11 cellular contexts compared by ENCODE assay signal in the genomic region with DNA sequence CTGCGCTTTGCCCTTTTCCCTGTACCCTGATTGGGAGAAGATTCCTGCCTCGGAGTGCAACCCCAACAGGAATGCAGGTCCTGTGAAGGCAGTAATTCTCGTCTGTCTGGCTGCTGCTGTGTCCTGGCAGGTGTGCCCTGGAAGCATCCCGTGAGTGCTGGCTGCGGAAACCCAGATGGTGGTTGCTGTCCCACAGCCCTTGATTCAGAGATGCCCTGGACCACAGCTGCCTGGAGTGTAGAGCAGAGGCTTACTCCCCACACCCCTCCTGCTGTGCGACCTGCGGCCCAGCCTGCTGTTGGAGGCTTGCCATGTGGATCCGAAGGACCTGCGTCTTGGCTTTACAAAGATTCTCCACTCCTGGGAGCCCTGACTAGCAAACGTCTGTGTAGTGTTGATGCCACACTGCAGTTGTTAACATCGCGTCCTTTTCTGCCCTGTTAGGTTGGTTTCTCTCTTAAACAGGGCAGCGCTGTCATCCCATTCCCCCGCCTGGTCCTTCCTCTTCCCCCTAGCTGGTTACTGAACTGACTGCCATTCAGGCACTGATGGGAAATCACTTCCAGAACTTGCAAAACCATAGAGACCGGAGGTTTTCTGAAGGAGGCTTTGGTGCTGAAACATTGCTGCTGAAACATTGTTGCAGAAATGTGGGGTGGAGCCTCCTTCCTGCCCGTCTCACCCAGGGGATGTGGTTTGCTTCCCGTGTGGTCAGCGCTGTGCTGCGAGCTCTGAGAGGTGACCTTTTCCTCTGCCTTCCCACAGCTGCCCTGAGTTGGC. TPM values are rescaled to one million over a fixed set of nuclear protein-coding genes. Genes with fewer than 3 reads are reported as not detected.
DNase-seq lines count a peak whose midpoint lies in the region; ATAC-seq and TF ChIP-seq lines count a peak whose summit lies in the region.
"Had no signal": no experiment of that assay in that cellular context is flagged by ENCODE, and none has a peak within 500 bp of the region (broad histone marks: within the 10 kb centered on the region; RNA-seq: fewer than 3 reads in every experiment).

No MANE protein-coding gene starts in this region.

- TF ChIP-seq POLR2A in esophagus muscularis mucosa (IDR thresholded peaks at IDR 0.05; ENCODE audit: low read depth), result no peak

- no peak for TF ChIP-seq EP300 in esophagus muscularis mucosa (IDR thresholded peaks at IDR 0.05)

- H3K9me3 ChIP-seq in esophagus muscularis mucosa, result no peaks in the 10 kb centered on the region
- H3K9me3 ChIP-seq: A549 had no signal

- DNase-seq in activated CD4-positive, alpha-beta T cell treated with anti-CD3 and anti-CD28 coated beads for 48 hours, result peak; percentile 29
- DNase-seq in activated CD4-positive, alpha-beta T cell treated with anti-CD3 and anti-CD28 coated beads for 1 hour, result no peak
- DNase-seq in activated CD8-positive, alpha-beta memory T cell treated with anti-CD3 and anti-CD28 coated beads, Interleukin-2, amount 50 U/mL, for 48 hours, result peak; percentile 53
- DNase-seq in Right ventricle myocardium inferior (ENCODE audit: missing footprints) (no peak), SHP77 (lab: John Stamatoyannopoulos, UW) (no peak), esophagus muscularis mucosa (ENCODE audit: extremely low spot score) (no peak)
- peak; percentile 14 for DNase-seq in stimulated activated naive CD4-positive, alpha-beta T cell treated with Interleukin-2 at 50 U/mL for 16 hours (lab: John Stamatoyannopoulos, UW)
- DNase-seq: hypothalamus, NCI-H774 had no signal

- TF ChIP-seq CTCF in esophagus muscularis mucosa (IDR thresholded peaks at IDR 0.05), result no peak

- ATAC-seq in Right ventricle myocardium inferior, result peak; percentile 21
- no peak for ATAC-seq in HG03039 (IDR thresholded peaks at IDR 0.05; ENCODE audit: unreplicated experiment)
- ATAC-seq: A549 had no signal

- 68% methylated on average over 19 of the region's 19 CpGs for WGBS in esophagus muscularis mucosa

- H3K36me3 ChIP-seq in esophagus muscularis mucosa, result peaks cover 0 to 48% (median 35%) of the 10 kb centered on the region in 4 donors

- H3K4me3 ChIP-seq in esophagus muscularis mucosa, result no peak overlapping the region
- H3K4me3 ChIP-seq: A549 had no signal

- H3K27me3 ChIP-seq in esophagus muscularis mucosa, result no peaks in the 10 kb centered on the region

- H3K4me1 ChIP-seq in esophagus muscularis mucosa, result peaks cover 12 to 50% (median 31%) of the 10 kb centered on the region in 4 donors

- intact Hi-C loops in Right ventricle myocardium inferior (cut with DNase I), result loop anchor here (10.0 kb wide), 2 partner anchors 115 to 135 kb away; no protein-coding TSS in a partner anchor
- intact Hi-C loops in esophagus muscularis mucosa (cut with DNase I), result loop anchor here (5.0 kb wide), 2 partner anchors 53 to 118 kb away; a partner anchor contains a TSS

- no peak overlapping the region for H3K27ac ChIP-seq in esophagus muscularis mucosa (replicated peaks in 1 of 4)
- H3K27ac ChIP-seq: A549 had no signal

RNA-seq across cellular contexts. Expression of a gene that starts 53.3 kb away (rescaled TPM):
- total RNA-seq in Right ventricle myocardium inferior, result 195 TPM
- total RNA-seq in esophagus muscularis mucosa, result 100 to 1,000 TPM; 103 to 151 (median 139) TPM

Comparison
In these comparisons a context has a peak if more than half of its experiments do, and no peak if none do; other contexts are left out.
1. DNase-seq: peak in activated CD4-positive, alpha-beta T cell treated with anti-CD3 and anti-CD28 coated beads for 48 hours (single experiment), activated CD8-positive, alpha-beta memory T cell treated with anti-CD3 and anti-CD28 coated beads, Interleukin-2, amount 50 U/mL, for 48 hours (single experiment) and stimulated activated naive CD4-positive, alpha-beta T cell treated with Interleukin-2 at 50 U/mL for 16 hours (single experiment); none in activated CD4-positive, alpha-beta T cell treated with anti-CD3 and anti-CD28 coated beads for 1 hour (single experiment), Right ventricle myocardium inferior (single experiment), SHP77 (0 of 2) and esophagus muscularis mucosa (single experiment).